8 cellular contexts compared by ENCODE assay signal in the genomic region with DNA sequence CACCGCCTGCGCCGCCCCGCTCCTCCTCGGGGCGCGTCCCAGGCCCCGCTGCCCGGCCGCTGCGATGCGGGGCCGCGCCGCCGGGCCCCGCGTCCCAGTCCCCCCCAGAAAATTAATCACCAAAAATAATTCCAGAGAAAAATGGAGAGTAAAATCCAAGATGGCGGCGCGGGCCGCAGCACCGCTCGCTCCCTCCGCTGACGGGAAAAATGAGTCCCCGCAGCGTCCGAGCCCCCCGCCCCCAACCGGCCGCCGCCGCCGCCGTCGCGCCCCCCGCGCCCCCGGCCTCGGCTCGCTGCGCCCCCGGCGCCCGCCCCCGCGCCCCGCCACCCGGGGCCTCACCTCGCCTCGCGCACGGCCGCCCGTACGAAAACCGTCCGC. TPM values are rescaled to one million over a fixed set of nuclear protein-coding genes. Genes with fewer than 3 reads are reported as not detected.
DNase-seq lines count a peak whose midpoint lies in the region; TF ChIP-seq lines count a peak whose summit lies in the region.

KMT5B (minus strand) TSS at position 162 of the 381 bp plus-strand sequence. CDS start 23,220 bp downstream, outside the sequence.

- peak within 1 kb of the TSS; percentile 98 for H2BK120ac ChIP-seq in mesendoderm (ENCODE audit: low read depth, low read length)

- H3K9ac ChIP-seq in HUES6 (ENCODE audit: low read length) (peak within 1 kb of the TSS; percentile 100), mesendoderm (ENCODE audit: low read length) (peak within 1 kb of the TSS; percentile 96)

- H3K27me3 ChIP-seq in HUES6 (ENCODE audit: control insufficient read depth, insufficient read depth, low read length) (peaks cover 14% of the 10 kb centered on the region), ectodermal cell (ENCODE audit: control insufficient read depth, insufficient read depth, low read length, poor library complexity, severe bottlenecking) (no peaks in the 10 kb centered on the region), mesendoderm (ENCODE audit: insufficient read depth, low read length, poor library complexity) (no peaks in the 10 kb centered on the region)

- H3K4ac ChIP-seq in mesendoderm (ENCODE audit: low read depth, low read length): peak within 1 kb of the TSS; percentile 97

- H3K36me3 ChIP-seq in HUES6 (ENCODE audit: control insufficient read depth, insufficient read depth, low read length): no peaks in the 10 kb centered on the region
- H3K36me3 ChIP-seq in ectodermal cell (ENCODE audit: control insufficient read depth, insufficient read depth, low read length): no peaks in the 10 kb centered on the region
- H3K36me3 ChIP-seq in mesendoderm (ENCODE audit: control insufficient read depth, insufficient read depth, low read length): no peaks in the 10 kb centered on the region

- H3K4me1 ChIP-seq in HUES6 (ENCODE audit: control insufficient read depth, insufficient read depth, low read length): peaks cover 24% of the 10 kb centered on the region
- peaks cover 15% of the 10 kb centered on the region for H3K4me1 ChIP-seq in ectodermal cell (ENCODE audit: control insufficient read depth, insufficient read depth, low read length)
- peaks cover 2% of the 10 kb centered on the region for H3K4me1 ChIP-seq in mesendoderm (ENCODE audit: control insufficient read depth, low read depth, low read length)

- no peak within 1 kb of the TSS for H2AK5ac ChIP-seq in mesendoderm (ENCODE audit: low read length)

- H2BK5ac ChIP-seq in mesendoderm (ENCODE audit: low read length): peak within 1 kb of the TSS; percentile 99

- peak within 1 kb of the TSS; percentile 93 for H3K4me2 ChIP-seq in mesendoderm (ENCODE audit: low read length)

- peak within 1 kb of the TSS; percentile 100 for H4K8ac ChIP-seq in mesendoderm (ENCODE audit: low read depth, low read length)

- no peak for TF ChIP-seq CTCF in WI38 (IDR thresholded peaks at IDR 0.05; ENCODE audit: low read depth, low read length)

- H3K27ac ChIP-seq in HUES6 (ENCODE audit: low read depth, low read length): peak within 1 kb of the TSS; percentile 99
- peak within 1 kb of the TSS; percentile 99 for H3K27ac ChIP-seq in ectodermal cell (ENCODE audit: insufficient read depth, low read depth, low read length, poor library complexity, severe bottlenecking)
- H3K27ac ChIP-seq in mesendoderm (ENCODE audit: low read depth, low read length): peak within 1 kb of the TSS; percentile 99

- peak; percentile 27 for DNase-seq in SIG-M5 treated with dmso at 0.1 percent for 504 hours (lab: John Stamatoyannopoulos, UW; ENCODE audit: unreplicated experiment)
- no peak for DNase-seq in SIG-M5 (lab: John Stamatoyannopoulos, UW)
- no peak for DNase-seq in mesendoderm
- peak; percentile 37 for DNase-seq in stimulated activated CD8-positive, alpha-beta memory T cell treated with anti-CD3 and anti-CD28 coated beads, Interleukin-4, amount 100 ng/mL, for 24 hours (ENCODE audit: low read depth)
- no peak for DNase-seq in 8988T

- H3K56ac ChIP-seq in mesendoderm (ENCODE audit: low read length): peak within 1 kb of the TSS; percentile 99

- peak within 1 kb of the TSS; percentile 94 for H3K4me3 ChIP-seq in HUES6 (ENCODE audit: low read depth, low read length)
- H3K4me3 ChIP-seq in WI38 (ENCODE audit: low read depth, low read length): peak within 1 kb of the TSS; percentile 90
- H3K4me3 ChIP-seq in ectodermal cell (ENCODE audit: insufficient read depth, low read depth, low read length): peak within 1 kb of the TSS; percentile 89
- H3K4me3 ChIP-seq in mesendoderm (ENCODE audit: low read length): peak within 1 kb of the TSS; percentile 86

- no peak within 1 kb of the TSS for H4K5ac ChIP-seq in mesendoderm (ENCODE audit: low read length)

- H3K79me1 ChIP-seq in mesendoderm (ENCODE audit: low read length): peaks cover 11% of the 10 kb centered on the region

- no peaks in the 10 kb centered on the region for H3K9me3 ChIP-seq in HUES6 (ENCODE audit: control insufficient read depth, insufficient read depth, low read depth, low read length)
- no peaks in the 10 kb centered on the region for H3K9me3 ChIP-seq in ectodermal cell (ENCODE audit: control insufficient read depth, low read length)

- peaks cover 37% of the 10 kb centered on the region for H3K79me2 ChIP-seq in mesendoderm (ENCODE audit: control insufficient read depth, insufficient read depth, low read length)

- peak within 1 kb of the TSS; percentile 89 for H3K18ac ChIP-seq in mesendoderm (ENCODE audit: low read length)

- 0 to 1% methylated on average over 60 of the region's 60 CpGs for WGBS in ectodermal cell, 2 experiments
- WGBS in mesendoderm (ENCODE audit: extremely low coverage, insufficient coverage, low lambda C conversion rate): no CpG with 5 or more reads among the region's 60 CpGs

- peak within 1 kb of the TSS; percentile 89 for H3K23ac ChIP-seq in mesendoderm (ENCODE audit: low read length)

- H2BK15ac ChIP-seq in mesendoderm (replicated peaks; ENCODE audit: low read depth): no peak within 1 kb of the TSS

RNA-seq across cellular contexts. Expression of gene KMT5B, which starts in this region (rescaled TPM):
- polyA plus RNA-seq in ectodermal cell (2013, experiment 1 of 4): 51.9 TPM
- polyA plus RNA-seq in ectodermal cell (2013, experiment 2 of 4): 59.1 TPM
- polyA plus RNA-seq in ectodermal cell (2013, experiment 3 of 4): 46.7 TPM
- 53.6 TPM for polyA plus RNA-seq in ectodermal cell (2013, experiment 4 of 4)
- 34.7 TPM for polyA plus RNA-seq in mesendoderm (2013, experiment 1 of 2)
- 34.3 TPM for polyA plus RNA-seq in mesendoderm (2013, experiment 2 of 2)

Comparison
In these comparisons a context has a peak if more than half of its experiments do, and no peak if none do; other contexts are left out.
1. DNase-seq: peak in SIG-M5 treated with dmso at 0.1 percent for 504 hours (single experiment) and stimulated activated CD8-positive, alpha-beta memory T cell treated with anti-CD3 and anti-CD28 coated beads, Interleukin-4, amount 100 ng/mL, for 24 hours (single experiment); none in SIG-M5 (single experiment), mesendoderm (single experiment) and 8988T (single experiment).
2. Peak in every context shown above with its lines, with median percentiles within 50 percentile points of each other: H3K27ac ChIP-seq and H3K4me3 ChIP-seq.